In genomic region chr14:99571303-99571986, GRCh38 we compare ENCODE assay signal across 14 cellular contexts. TPM values are rescaled to one million over a fixed set of nuclear protein-coding genes. Genes with fewer than 3 reads are reported as not detected.
DNase-seq lines count a peak whose midpoint lies in the region; ATAC-seq and TF ChIP-seq lines count a peak whose summit lies in the region.
"Had no signal": no experiment of that assay in that cellular context is flagged by ENCODE, and none has a peak within 500 bp of the region (broad histone marks: within the 10 kb centered on the region; RNA-seq: fewer than 3 reads in every experiment).

No MANE protein-coding gene starts in this region.

- WGBS in sigmoid colon, 2 donors: 32 to 63% methylated on average over 10 of the region's 10 CpGs

- DNase-seq in DMS53 (lab: John Stamatoyannopoulos, UW) (peak; percentile 51), DMS53 treated with DMSO at 0.1 percent for 48 hours (lab: John Stamatoyannopoulos, UW; ENCODE audit: unreplicated experiment) (no peak), NCI-H345 treated with DMSO at 0.1 percent for 48 hours (lab: John Stamatoyannopoulos, UW; ENCODE audit: unreplicated experiment) (peak; percentile 43), left colon (peak; percentile 53 to 81), sigmoid colon (peak; percentile 82), HT-29 (ENCODE audit: low spot score) (no peak), ureter (ENCODE audit: low spot score) (no peak), GM10266 (ENCODE audit: extremely low spot score) (no peak)
- DNase-seq: 8988T; activated naive CD4-positive, alpha-beta T cell; foreskin keratinocyte; midbrain; SW 1271 had no signal

- H3K36me3 ChIP-seq in sigmoid colon: no peaks in the 10 kb centered on the region

- no peak for TF ChIP-seq POLR2A in sigmoid colon (IDR thresholded peaks at IDR 0.05)

- intact Hi-C loops in left colon (cut with DNase I, micrococcal nuclease) (no loop called here), sigmoid colon (cut with DNase I) (no loop called here)

- ATAC-seq in left colon: peak; percentile 41
- ATAC-seq: foreskin keratinocyte had no signal

- TF ChIP-seq CTCF in sigmoid colon (IDR thresholded peaks at IDR 0.05): no peak
- no peak for TF ChIP-seq CTCF in GM10266 (IDR thresholded peaks at IDR 0.05; ENCODE audit: control insufficient read depth, insufficient read depth, low read depth, missing control alignments)

- H3K4me3 ChIP-seq in sigmoid colon: no peak overlapping the region
- H3K4me3 ChIP-seq: smooth muscle cell had no signal

- peak in 2 of 4 donors; percentile 73 to 84 for TF ChIP-seq EP300 in sigmoid colon (IDR thresholded peaks at IDR 0.05)

- H3K9me3 ChIP-seq in sigmoid colon: no peaks in the 10 kb centered on the region

- H3K27me3 ChIP-seq in sigmoid colon: no peaks in the 10 kb centered on the region
- H3K27me3 ChIP-seq: foreskin keratinocyte had no signal

- peaks cover 0 to 100% (median 100%) of the 10 kb centered on the region in 4 donors for H3K4me1 ChIP-seq in sigmoid colon

- H3K27ac ChIP-seq in sigmoid colon: peak overlapping the region; percentile 81 to 94 (median 86)
- H3K27ac ChIP-seq: foreskin keratinocyte had no signal

RNA-seq across cellular contexts. Expression of gene CCDC85C, which starts 32.6 kb away (rescaled TPM):
- 10 to 100 TPM; 66.3 to 68.1 TPM for total RNA-seq in left colon
- total RNA-seq in sigmoid colon: 10 to 100 TPM; 11.4 to 31.9 (median 23.9) TPM
- polyA plus RNA-seq in sigmoid colon: 10 to 100 TPM; 12.6 to 79.0 (median 49.9) TPM
- 23.8 and 30.7 TPM in 2 replicates for total RNA-seq in HT-29 (2014; rRNA removed; shearing (Covaris generic))
- 30.1 TPM for total RNA-seq in ureter

Comparison
In these comparisons a context has a peak if more than half of its experiments do, and no peak if none do; other contexts are left out.
1. DNase-seq: peak in DMS53 (single experiment), NCI-H345 treated with DMSO at 0.1 percent for 48 hours (single experiment), left colon (2 of 2) and sigmoid colon (single experiment); none in DMS53 treated with DMSO at 0.1 percent for 48 hours (single experiment), HT-29 (single experiment), ureter (single experiment) and GM10266 (single experiment).